17 cellular contexts compared by ENCODE assay signal in the genomic region with DNA sequence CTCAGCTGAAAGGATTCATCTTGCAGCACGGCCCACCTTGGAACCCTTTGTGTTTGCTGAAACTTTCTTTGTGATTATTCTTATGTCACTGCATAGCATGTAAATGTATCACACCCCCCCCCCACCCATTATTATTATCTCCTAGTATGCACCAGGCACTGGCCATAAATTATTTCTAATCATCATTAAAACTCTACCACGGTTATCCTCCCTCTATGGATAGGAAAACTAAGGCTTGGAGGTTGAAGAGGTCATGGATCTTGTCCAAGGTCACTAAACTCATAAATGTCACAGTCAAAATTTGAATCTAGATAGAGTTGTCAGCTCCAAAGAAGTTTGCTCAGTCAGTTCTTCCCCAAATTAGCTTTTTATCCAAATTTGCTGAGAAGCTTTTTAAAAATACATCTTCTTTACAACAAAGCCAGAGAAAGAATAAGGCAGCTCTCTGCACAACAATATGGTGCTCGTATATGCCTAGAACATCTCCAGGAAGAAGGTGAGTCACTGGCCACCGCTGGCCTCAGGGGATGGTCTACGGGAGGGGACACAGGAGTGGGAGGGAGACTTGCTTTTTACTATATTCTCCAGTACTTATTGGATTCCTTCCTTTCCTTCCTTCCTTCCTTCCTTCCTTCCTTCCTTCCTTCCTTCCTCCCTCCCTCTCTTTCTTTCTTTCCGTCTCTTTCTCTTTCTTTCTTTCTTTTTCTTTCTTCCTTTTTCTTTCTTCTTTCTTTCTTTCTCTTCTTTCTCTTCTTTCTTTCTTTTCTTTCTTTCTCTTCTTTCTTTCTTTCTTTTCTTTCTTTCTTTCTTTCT.
A peak's percentile ranks its signal among the peaks of the same experiment; 100 is the strongest.
DNase-seq lines count a peak whose midpoint lies in the region; ATAC-seq and TF ChIP-seq lines count a peak whose summit lies in the region.
"Had no signal": no experiment of that assay in that cellular context is flagged by ENCODE, and none has a peak within 500 bp of the region (broad histone marks: within the 10 kb centered on the region; RNA-seq: fewer than 3 reads in every experiment).

No MANE protein-coding gene starts in this region.

- H3K4me1 ChIP-seq in A673 (ENCODE audit: insufficient read depth, low read length, poor library complexity, severe bottlenecking) (peaks cover 10% of the 10 kb centered on the region), HEK293 (ENCODE audit: control insufficient read depth, insufficient read depth, low read length) (no peaks in the 10 kb centered on the region; the same call in 1 of the 2 replicates)

- H3K27ac Mint-ChIP-seq in WTC11 = no peak overlapping the region
- no peak overlapping the region for H3K27ac Mint-ChIP-seq in T-helper 2 cell treated with Interferon-gamma antibody and Interleukin-4, amounts not matched to agents 5 μg/mL and 100 μg/mL, for 36 hours
- H3K27ac Mint-ChIP-seq: CD8-positive, alpha-beta memory T cell had no signal

- no peaks in the 10 kb centered on the region for H3K27me3 ChIP-seq in A673 (replicated peaks; ENCODE audit: insufficient read depth, low read depth, low read length, poor library complexity)

- ATAC-seq in WTC11 (no peak), GM21381 (IDR thresholded peaks at IDR 0.05; ENCODE audit: unreplicated experiment) (no peak), GM18511 (IDR thresholded peaks at IDR 0.05; ENCODE audit: unreplicated experiment) (no peak)
- ATAC-seq: A549 had no signal

- H3K4me3 ChIP-seq in A673 (ENCODE audit: low read depth, low read length, poor library complexity, severe bottlenecking) (no peak overlapping the region), HEK293 (ENCODE audit: low read depth, low read length) (no peak overlapping the region), fibroblast of pulmonary artery (replicated peaks; ENCODE audit: low read depth, low read length) (no peak overlapping the region)
- H3K4me3 ChIP-seq: A549, HAP-1, PC-9 had no signal

- H3K36me3 ChIP-seq in A673 (ENCODE audit: insufficient read depth, low read length, poor library complexity, severe bottlenecking) (no peaks in the 10 kb centered on the region), HEK293 (ENCODE audit: control insufficient read depth in 2 of 2, insufficient read depth in 1 of 2, low read length in 2 of 2) (no peaks in the 10 kb centered on the region)
- H3K36me3 ChIP-seq: HAP-1 had no signal

- no peaks in the 10 kb centered on the region for H3K9me3 Mint-ChIP-seq in WTC11
- H3K9me3 Mint-ChIP-seq in T-helper 2 cell treated with Interferon-gamma antibody and Interleukin-4, amounts not matched to agents 5 μg/mL and 100 μg/mL, for 36 hours = no peaks in the 10 kb centered on the region
- H3K9me3 Mint-ChIP-seq: CD8-positive, alpha-beta memory T cell had no signal

- H3K36me3 Mint-ChIP-seq in WTC11 = no peaks in the 10 kb centered on the region
- no peaks in the 10 kb centered on the region for H3K36me3 Mint-ChIP-seq in T-helper 2 cell treated with Interferon-gamma antibody and Interleukin-4, amounts not matched to agents 5 μg/mL and 100 μg/mL, for 36 hours (ENCODE audit: low read depth)
- H3K36me3 Mint-ChIP-seq: CD8-positive, alpha-beta memory T cell had no signal

- DNase-seq in A673 (ENCODE audit: low spot score) (peak; percentile 59), WTC11 (ENCODE audit: low spot score) (no peak), fibroblast of pulmonary artery (ENCODE audit: low read depth) (peak; percentile 26), NCI-H2029 (lab: John Stamatoyannopoulos, UW) (no peak)
- DNase-seq in T-helper 2 cell treated with Interferon-gamma antibody and Interleukin-4, amounts not matched to agents 5 μg/mL and 100 μg/mL, for 36 hours (ENCODE audit: low spot score) = no peak
- DNase-seq: C1 segment of cervical spinal cord; CD8-positive, alpha-beta memory T cell; NCI-H1105 treated with DMSO at 0.1 percent for 48 hours; NCI-H1694 treated with DMSO at 0.1 percent for 48 hours; NCI-H345; NCI-H524 treated with DMSO at 0.1 percent for 48 hours had no signal

- H3K4me1 Mint-ChIP-seq in WTC11 = peaks cover 8% of the 10 kb centered on the region
- peaks cover 5% of the 10 kb centered on the region for H3K4me1 Mint-ChIP-seq in T-helper 2 cell treated with Interferon-gamma antibody and Interleukin-4, amounts not matched to agents 5 μg/mL and 100 μg/mL, for 36 hours (ENCODE audit: low read depth)
- H3K4me1 Mint-ChIP-seq: CD8-positive, alpha-beta memory T cell had no signal

- H3K27ac ChIP-seq in A673 (ENCODE audit: low read depth, low read length, poor library complexity, severe bottlenecking) (no peak overlapping the region), HEK293 (ENCODE audit: extremely low read depth, low read depth, low read length) (no peak overlapping the region)
- H3K27ac ChIP-seq: A549, PC-9 had no signal

- no TSS peak for BruUV-seq in A673 (replicated peaks; lab: Mats Ljungman, UMichigan)

- TF ChIP-seq CTCF in A673 (conservative IDR thresholded peaks at IDR 0.05; ENCODE audit: low read depth, low read length) (no peak), HEK293 (tag by site-specific recombination; IDR thresholded peaks at IDR 0.05) (no peak), WTC11 (IDR thresholded peaks at IDR 0.05) (no peak), fibroblast of pulmonary artery (IDR thresholded peaks at IDR 0.05; ENCODE audit: low read length, missing control alignments) (no peak)

- CTCF ChIA-PET in A673 (lab: Charles Lee) (interaction anchor here (0.6 kb wide), 1 partner anchor 223 kb away, joined by 5 read pairs; no protein-coding TSS in a partner anchor), HEK293 (lab: Yijun Ruan, JAX) (interaction anchor here (0.6 kb wide), 2 partner anchors 30 to 255 kb away, joined by 3 to 7 read pairs; no protein-coding TSS in a partner anchor), WTC11 (lab: Charles Lee) (interaction anchor here (0.5 to 1.3 kb wide), 3 partner anchors 9 to 176 kb away, joined by 3 read pairs; a partner anchor contains a TSS)

- POLR2A ChIA-PET in A673 (lab: Charles Lee; ENCODE audit: low non-redundant PET) (no interaction called here), HEK293 (lab: Yijun Ruan, JAX) (no interaction called here), WTC11 (lab: Charles Lee) (no interaction called here)

- no peaks in the 10 kb centered on the region for H3K9me3 ChIP-seq in A673 (ENCODE audit: low read depth, low read length, poor library complexity, severe bottlenecking)
- no peaks in the 10 kb centered on the region for H3K9me3 ChIP-seq in HEK293 (ENCODE audit: control insufficient read depth, insufficient read depth, low read depth, low read length)
- H3K9me3 ChIP-seq: A549, HAP-1 had no signal

- H3K27me3 Mint-ChIP-seq in WTC11 (ENCODE audit: low read depth) = no peaks in the 10 kb centered on the region
- H3K27me3 Mint-ChIP-seq in T-helper 2 cell treated with Interferon-gamma antibody and Interleukin-4, amounts not matched to agents 5 μg/mL and 100 μg/mL, for 36 hours (ENCODE audit: low read depth) = no peaks in the 10 kb centered on the region

- intact Hi-C loops in A673 (cut with micrococcal nuclease; ENCODE audit: unreplicated experiment) = no loop called here

- no peak overlapping the region for H3K4me3 Mint-ChIP-seq in WTC11
- H3K4me3 Mint-ChIP-seq in T-helper 2 cell treated with Interferon-gamma antibody and Interleukin-4, amounts not matched to agents 5 μg/mL and 100 μg/mL, for 36 hours = no peak overlapping the region
- H3K4me3 Mint-ChIP-seq: CD8-positive, alpha-beta memory T cell had no signal

TF ChIP-seq in HEK293, 187 proteins besides CTCF, POLR2A, EP300 and RAD21:
- no peak for TF ChIP-seq ZNF433 (tag by site-specific recombination; IDR thresholded peaks at IDR 0.05; ENCODE audit: low read depth)
- TF ChIP-seq ZNF366 (tag by site-specific recombination; conservative IDR thresholded peaks at IDR 0.05) = peak; percentile 95

TF ChIP-seq in WTC11, 78 proteins besides CTCF, POLR2A, EP300 and RAD21:
- TF ChIP-seq, protein P1, sequence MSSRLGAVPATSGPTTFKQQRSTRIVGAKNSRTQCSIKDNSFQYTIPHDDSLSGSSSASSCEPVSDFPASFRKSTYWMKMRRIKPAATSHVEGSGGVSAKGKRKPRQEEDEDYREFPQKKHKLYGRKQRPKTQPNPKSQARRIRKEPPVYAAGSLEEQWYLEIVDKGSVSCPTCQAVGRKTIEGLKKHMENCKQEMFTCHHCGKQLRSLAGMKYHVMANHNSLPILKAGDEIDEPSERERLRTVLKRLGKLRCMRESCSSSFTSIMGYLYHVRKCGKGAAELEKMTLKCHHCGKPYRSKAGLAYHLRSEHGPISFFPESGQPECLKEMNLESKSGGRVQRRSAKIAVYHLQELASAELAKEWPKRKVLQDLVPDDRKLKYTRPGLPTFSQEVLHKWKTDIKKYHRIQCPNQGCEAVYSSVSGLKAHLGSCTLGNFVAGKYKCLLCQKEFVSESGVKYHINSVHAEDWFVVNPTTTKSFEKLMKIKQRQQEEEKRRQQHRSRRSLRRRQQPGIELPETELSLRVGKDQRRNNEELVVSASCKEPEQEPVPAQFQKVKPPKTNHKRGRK (CRISPR knock-in tag; IDR thresholded peaks at IDR 0.05; ENCODE audit: borderline replicate concordance) = peak; percentile 47; the same call in 1 of the 2 replicates
- TF ChIP-seq, protein P2, sequence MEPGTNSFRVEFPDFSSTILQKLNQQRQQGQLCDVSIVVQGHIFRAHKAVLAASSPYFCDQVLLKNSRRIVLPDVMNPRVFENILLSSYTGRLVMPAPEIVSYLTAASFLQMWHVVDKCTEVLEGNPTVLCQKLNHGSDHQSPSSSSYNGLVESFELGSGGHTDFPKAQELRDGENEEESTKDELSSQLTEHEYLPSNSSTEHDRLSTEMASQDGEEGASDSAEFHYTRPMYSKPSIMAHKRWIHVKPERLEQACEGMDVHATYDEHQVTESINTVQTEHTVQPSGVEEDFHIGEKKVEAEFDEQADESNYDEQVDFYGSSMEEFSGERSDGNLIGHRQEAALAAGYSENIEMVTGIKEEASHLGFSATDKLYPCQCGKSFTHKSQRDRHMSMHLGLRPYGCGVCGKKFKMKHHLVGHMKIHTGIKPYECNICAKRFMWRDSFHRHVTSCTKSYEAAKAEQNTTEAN (CRISPR knock-in tag; IDR thresholded peaks at IDR 0.05) = no peak
- TF ChIP-seq KAT7 (CRISPR knock-in tag; IDR thresholded peaks at IDR 0.05; ENCODE audit: borderline replicate concordance) = no peak

Comparison
In these comparisons a context has a peak if more than half of its experiments do, and no peak if none do; other contexts are left out.
1. DNase-seq: peak in A673 (single experiment) and fibroblast of pulmonary artery (single experiment); none in WTC11 (single experiment), T-helper 2 cell treated with Interferon-gamma antibody and Interleukin-4, amounts not matched to agents 5 μg/mL and 100 μg/mL, for 36 hours (single experiment) and NCI-H2029 (single experiment).